Comparison of ENCODE assay signal across 32 cellular contexts in genomic region chr2:72896446-72896845, GRCh38. TPM values are rescaled to one million over a fixed set of nuclear protein-coding genes. Genes with fewer than 3 reads are reported as not detected.
"Had no signal": no experiment of that assay in that cellular context is flagged by ENCODE, and none has a peak within 500 bp of the region (broad histone marks: within the 10 kb centered on the region; RNA-seq: fewer than 3 reads in every experiment).

No MANE protein-coding gene starts in this region.

- FAIRE-seq: frontal cortex, islet of Langerhans had no signal

- ATAC-seq: activated CD4-positive, CD25-positive, alpha-beta regulatory T cell treated with anti-CD3 and anti-CD28 coated beads, Interleukin-2, amount 50 U/mL, for 24 hours; natural killer cell treated with Interleukin-12 subunit alpha and Interleukin-12 subunit beta and Interleukin-15 and Interleukin-18, amount 100 ng/mL, for 72 hours; stimulated activated effector memory CD8-positive, alpha-beta T cell treated with anti-CD3 and anti-CD28 coated beads, Interleukin-12 subunit alpha, Interleukin-12 subunit beta, amount 100 ng/mL, for 72 hours had no signal

- H3K27ac ChIP-seq: ascending aorta, brain microvascular endothelial cell, esophagus muscularis mucosa, left ventricle myocardium inferior, right lobe of liver, skin epidermis, thyroid gland, upper lobe of left lung had no signal

- H3K9me3 ChIP-seq: ascending aorta, esophagus muscularis mucosa, left ventricle myocardium inferior, mucosa of descending colon, right lobe of liver, thyroid gland, upper lobe of left lung had no signal

- DNase-seq: activated CD4-positive, alpha-beta memory T cell treated with anti-CD3 and anti-CD28 coated beads for 36 hours; activated CD4-positive, alpha-beta T cell treated with anti-CD3 and anti-CD28 coated beads for 48 hours; activated CD8-positive, alpha-beta memory T cell treated with anti-CD3 and anti-CD28 coated beads, Interleukin-2, amount 50 U/mL, for 4 hours; activated effector memory CD4-positive, alpha-beta T cell treated with anti-CD3 and anti-CD28 coated beads, Interleukin-2, amount 50 U/mL, for 16 hours; activated naive CD4-positive, alpha-beta T cell treated with anti-CD3 and anti-CD28 coated beads, Interleukin-2, amount 10 ng/mL, durations not matched to agents 7 days and 5 days; activated naive CD8-positive, alpha-beta T cell treated with anti-CD3 and anti-CD28 coated beads, Interleukin-2, amount 10 ng/mL, durations not matched to agents 7 days and 5 days; activated T-cell treated with anti-CD3 and anti-CD28 coated beads, Interleukin-2, amount 50 U/mL, for 1 hour; brain microvascular endothelial cell; left ventricle myocardium inferior; mesendoderm; right lobe of liver; stimulated activated CD4-positive, alpha-beta T cell treated with anti-CD3 and anti-CD28 coated beads, Interleukin-4, amount 100 ng/mL, for 24 hours; stimulated activated naive CD8-positive, alpha-beta T cell treated with anti-CD3 and anti-CD28 coated beads, Interleukin-15, amount 100 ng/mL, for 72 hours; substantia nigra had no signal

- H3K4me3 ChIP-seq: lung, mucosa of descending colon, right lobe of liver, skin epidermis, thyroid gland had no signal

- H3K4me1 ChIP-seq: right lobe of liver had no signal

- H3K27me3 ChIP-seq: ascending aorta, right lobe of liver, thyroid gland had no signal

- H3K36me3 ChIP-seq: brain microvascular endothelial cell had no signal

RNA-seq across cellular contexts. Expression of gene EMX1, which starts 20.9 kb away (rescaled TPM):
- total RNA-seq: activated CD4-positive, alpha-beta memory T cell treated with anti-CD3 and anti-CD28 coated beads for 36 hours; activated naive CD8-positive, alpha-beta T cell treated with anti-CD3 and anti-CD28 coated beads, Interleukin-2, amount 10 ng/mL, durations not matched to agents 7 days and 5 days; activated T-helper 1 cell treated with anti-CD3 and anti-CD28 coated beads, Interleukin-12 subunit alpha, Interleukin-12 subunit beta, Interleukin-2, Interleukin-4 antibody, amounts not matched to agents 30 ng/mL and 10 ng/mL and 1 ng/mL, durations not matched to agents 14 hours and 24 hours and 36 hours; ascending aorta; chondrocyte; esophagus muscularis mucosa; left ventricle myocardium inferior; myocyte; natural killer cell treated with Interleukin-12 subunit alpha and Interleukin-12 subunit beta and Interleukin-15 and Interleukin-18, amount 100 ng/mL, for 72 hours; osteoblast; posterior vena cava; T-helper 1 cell treated with Interleukin-12 subunit alpha and Interleukin-12 subunit beta and Interleukin-4 antibody, amounts not matched to agents 30 ng/mL and 1 ng/mL, for 36 hours; upper lobe of left lung had no signal
